ENCODE assay signal across 12 cellular contexts in genomic region chr6:18261877-18262276, GRCh38. TPM values are rescaled to one million over a fixed set of nuclear protein-coding genes. Genes with fewer than 3 reads are reported as not detected.
DNase-seq lines count a peak whose midpoint lies in the region; ATAC-seq and TF ChIP-seq lines count a peak whose summit lies in the region.
"Had no signal": no experiment of that assay in that cellular context is flagged by ENCODE, and none has a peak within 500 bp of the region (broad histone marks: within the 10 kb centered on the region; RNA-seq: fewer than 3 reads in every experiment).

No MANE protein-coding gene starts in this region.

- peak overlapping the region; percentile 86 for H3K4me3 ChIP-seq in Loucy (ENCODE audit: low read length, poor library complexity, severe bottlenecking)
- peak overlapping the region in 1 of 2 donors; percentile 92 for H3K4me3 ChIP-seq in neuronal stem cell (ENCODE audit: low read length in 2 of 2)

- H3K27ac ChIP-seq in neuronal stem cell (replicated peaks; ENCODE audit: low read length) = peak overlapping the region; percentile 2
- H3K27ac ChIP-seq: upper lobe of right lung had no signal

- H2BK15ac ChIP-seq in neuronal stem cell (ENCODE audit: low read length) = no peak overlapping the region

- ATAC-seq in HG02973 (IDR thresholded peaks at IDR 0.05; ENCODE audit: unreplicated experiment) (no peak), GM18511 (IDR thresholded peaks at IDR 0.05; ENCODE audit: unreplicated experiment) (no peak)
- ATAC-seq: upper lobe of right lung had no signal

- no peaks in the 10 kb centered on the region for H3K79me1 ChIP-seq in neuronal stem cell (ENCODE audit: low read depth, low read length)

- no peak overlapping the region for H2BK5ac ChIP-seq in neuronal stem cell (ENCODE audit: low read length)

- H3K36me3 Mint-ChIP-seq in T-helper 1 cell treated with Interleukin-12 subunit alpha and Interleukin-12 subunit beta and Interleukin-4 antibody, amounts not matched to agents 30 μg/mL and 1 μg/mL, for 36 hours (ENCODE audit: low read depth) = peaks cover 38% of the 10 kb centered on the region
- H3K36me3 Mint-ChIP-seq in brain = peaks cover 55% of the 10 kb centered on the region

- no peak overlapping the region for H3K18ac ChIP-seq in neuronal stem cell (ENCODE audit: low read length)

- no peak overlapping the region for H3K14ac ChIP-seq in neuronal stem cell (ENCODE audit: low read length)

- H3K23ac ChIP-seq in neuronal stem cell (ENCODE audit: low read depth, low read length, poor library complexity) = no peak overlapping the region

- H4K20me1 ChIP-seq in Loucy (ENCODE audit: insufficient read depth, low read length, poor library complexity, severe bottlenecking) = peaks cover 68% of the 10 kb centered on the region

- no peak overlapping the region for H4K8ac ChIP-seq in neuronal stem cell (ENCODE audit: low read depth, low read length)

- peaks cover 81% of the 10 kb centered on the region for H3K79me2 ChIP-seq in Loucy (ENCODE audit: insufficient read depth, low read length)

- no peak overlapping the region for H2BK12ac ChIP-seq in neuronal stem cell (ENCODE audit: low read length)

- peak overlapping the region; percentile 43 for H3K27ac Mint-ChIP-seq in T-helper 1 cell treated with Interleukin-12 subunit alpha and Interleukin-12 subunit beta and Interleukin-4 antibody, amounts not matched to agents 30 μg/mL and 1 μg/mL, for 36 hours
- H3K27ac Mint-ChIP-seq in brain = peak overlapping the region; percentile 7 to 95 (median 56)

- H3K27me3 ChIP-seq in Loucy (ENCODE audit: insufficient read depth, low read length, poor library complexity, severe bottlenecking) = peaks cover 13% of the 10 kb centered on the region
- H3K27me3 ChIP-seq in neuronal stem cell (ENCODE audit: control insufficient read depth in 3 of 3, insufficient read depth in 3 of 3, low read depth in 1 of 3, low read length in 3 of 3) = no peaks in the 10 kb centered on the region
- H3K27me3 ChIP-seq: upper lobe of right lung had no signal

- H4K91ac ChIP-seq in neuronal stem cell (ENCODE audit: low read depth, low read length, poor library complexity) = no peak overlapping the region

- H2BK120ac ChIP-seq in neuronal stem cell (ENCODE audit: low read depth, low read length) = no peak overlapping the region

- H3K9me2 ChIP-seq in Loucy (replicated peaks; ENCODE audit: low read depth, low read length) = no peaks in the 10 kb centered on the region

- no peaks in the 10 kb centered on the region for H3K9me3 Mint-ChIP-seq in T-helper 1 cell treated with Interleukin-12 subunit alpha and Interleukin-12 subunit beta and Interleukin-4 antibody, amounts not matched to agents 30 μg/mL and 1 μg/mL, for 36 hours
- H3K9me3 Mint-ChIP-seq in brain = peaks cover 0 to 10% (median 3%) of the 10 kb centered on the region in 5 experiments

- DNase-seq in T-helper 1 cell = no peak
- no peak for DNase-seq in neuronal stem cell (ENCODE audit: low spot score)
- no peak for DNase-seq in OCI-M2 (lab: John Stamatoyannopoulos, UW; ENCODE audit: unreplicated experiment)
- DNase-seq: activated CD4-positive, CD25-positive, alpha-beta regulatory T cell treated with anti-CD3 and anti-CD28 coated beads, Interleukin-2, amount 50 U/mL, for 72 hours; AML-193; cortex of kidney; upper lobe of right lung had no signal

- H3K27me3 Mint-ChIP-seq in T-helper 1 cell treated with Interleukin-12 subunit alpha and Interleukin-12 subunit beta and Interleukin-4 antibody, amounts not matched to agents 30 μg/mL and 1 μg/mL, for 36 hours (ENCODE audit: low read depth) = no peaks in the 10 kb centered on the region
- peaks cover 16% of the 10 kb centered on the region for H3K27me3 Mint-ChIP-seq in brain

- H2AFZ ChIP-seq in Loucy (ENCODE audit: low read length) (no peak overlapping the region), neuronal stem cell (ENCODE audit: low read length) (no peak overlapping the region)

- peaks cover 49% of the 10 kb centered on the region for H3K4me1 Mint-ChIP-seq in T-helper 1 cell treated with Interleukin-12 subunit alpha and Interleukin-12 subunit beta and Interleukin-4 antibody, amounts not matched to agents 30 μg/mL and 1 μg/mL, for 36 hours (ENCODE audit: low read depth)
- peaks cover 57% of the 10 kb centered on the region for H3K4me1 Mint-ChIP-seq in brain

- H3K4ac ChIP-seq in neuronal stem cell (ENCODE audit: low read length) = no peak overlapping the region

- WGBS in neuronal stem cell (ENCODE audit: extremely low coverage in 2 of 2, insufficient read length in 2 of 2, insufficient replicate concordance in 1 of 2), 2 donors = no CpG with 5 or more reads among the region's 6 CpGs

- peak overlapping the region; percentile 83 for H3K4me2 ChIP-seq in Loucy (ENCODE audit: low read depth, low read length, poor library complexity, severe bottlenecking)
- H3K4me2 ChIP-seq in neuronal stem cell (ENCODE audit: insufficient read depth, low read length, poor library complexity, severe bottlenecking) = peak overlapping the region; percentile 36

- H3K4me1 ChIP-seq in Loucy (ENCODE audit: insufficient read depth, low read length, poor library complexity, severe bottlenecking) = peaks cover 59% of the 10 kb centered on the region
- peaks cover 8 to 14% of the 10 kb centered on the region in 2 donors for H3K4me1 ChIP-seq in neuronal stem cell (ENCODE audit: control insufficient read depth in 2 of 2, insufficient read depth in 1 of 2, low read depth in 1 of 2, low read length in 2 of 2)

- H3K36me3 ChIP-seq in Loucy (ENCODE audit: insufficient read depth, low read length) = peaks cover 17% of the 10 kb centered on the region
- peaks cover 3 to 65% of the 10 kb centered on the region in 2 donors for H3K36me3 ChIP-seq in neuronal stem cell (replicated peaks in 1 of 2; ENCODE audit: control insufficient read depth in 2 of 2, insufficient read depth in 2 of 2, low read length in 2 of 2)

- no peak overlapping the region for H2AK5ac ChIP-seq in neuronal stem cell (ENCODE audit: low read depth, low read length)

- H3K9me3 ChIP-seq in Loucy (ENCODE audit: insufficient read depth, low read depth, low read length) = no peaks in the 10 kb centered on the region; the same call in 1 of the 2 replicates
- H3K9me3 ChIP-seq in neuronal stem cell (replicated peaks in 1 of 2; ENCODE audit: control insufficient read depth in 2 of 2, insufficient read depth in 1 of 2, low read depth in 1 of 2, low read length in 2 of 2) = peaks cover 0 to 25% of the 10 kb centered on the region in 2 donors
- H3K9me3 ChIP-seq: upper lobe of right lung had no signal

- no peaks in the 10 kb centered on the region for H3F3A ChIP-seq in Loucy (ENCODE audit: low read depth)

- TF ChIP-seq CTCF in Loucy (conservative IDR thresholded peaks at IDR 0.05; ENCODE audit: low read length) (no peak), brain (conservative IDR thresholded peaks at IDR 0.05) (no peak)

- H3K4me3 Mint-ChIP-seq in T-helper 1 cell treated with Interleukin-12 subunit alpha and Interleukin-12 subunit beta and Interleukin-4 antibody, amounts not matched to agents 30 μg/mL and 1 μg/mL, for 36 hours = peak overlapping the region; percentile 97
- peak overlapping the region; percentile 93 to 98 (median 96) for H3K4me3 Mint-ChIP-seq in brain

- H3K9ac ChIP-seq in Loucy (ENCODE audit: low read depth, low read length, poor library complexity, severe bottlenecking) = peak overlapping the region; percentile 97
- H3K9ac ChIP-seq in neuronal stem cell (ENCODE audit: low read depth, low read length, poor library complexity) = no peak overlapping the region

RNA-seq across cellular contexts. Expression of gene DEK, which starts 2.5 kb away (rescaled TPM):
- 69.1 TPM for polyA plus RNA-seq in brain (ENCODE audit: insufficient read depth, low read depth, low replicate concordance)
- 353 TPM for polyA plus RNA-seq in neuronal stem cell (2013, experiment 1 of 2)
- polyA plus RNA-seq in neuronal stem cell (2013, experiment 2 of 2) = 401 TPM
